Comparison of ENCODE assay signal across 8 cellular contexts in the genomic region with DNA sequence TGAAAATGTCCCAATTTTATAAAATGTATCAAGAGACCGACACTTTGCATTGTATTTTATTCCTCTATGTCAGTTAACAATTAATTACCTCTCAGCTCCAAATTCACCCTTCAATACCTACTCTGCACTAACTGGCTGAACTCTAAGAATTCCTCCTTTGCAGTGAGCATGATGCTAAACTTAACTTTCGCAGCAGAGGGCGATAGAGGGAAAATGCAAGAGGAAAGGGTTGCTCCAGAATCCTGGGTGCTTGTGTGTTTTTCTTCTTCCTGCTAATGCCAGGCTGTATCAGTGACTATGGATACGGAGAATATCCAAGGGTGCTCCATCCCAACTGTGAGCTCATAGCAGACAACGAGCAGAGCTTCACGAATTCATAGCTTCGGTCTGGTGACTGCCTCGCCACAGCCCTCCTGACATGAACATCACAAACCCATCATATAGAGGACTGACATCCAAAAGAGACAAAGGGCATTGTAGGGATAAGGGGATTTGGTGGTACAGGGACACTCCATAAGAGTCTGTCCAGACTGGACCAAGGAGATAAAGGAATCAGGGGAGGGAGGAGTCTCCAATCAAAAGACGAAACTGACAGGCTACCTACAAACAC.
DNase-seq lines count a peak whose midpoint lies in the region; ATAC-seq and TF ChIP-seq lines count a peak whose summit lies in the region.

No MANE protein-coding gene starts in this region.

- no peak overlapping the region for H2AFZ ChIP-seq in OCI-LY1 (ENCODE audit: low read length)

- DNase-seq in AG08396 (ENCODE audit: low spot score) (peak; percentile 16), nephron progenitor cell (peak; percentile 26), medulla oblongata (ENCODE audit: extremely low spot score) (no peak), NCI-H446 treated with DMSO at 0.1 percent for 48 hours (lab: John Stamatoyannopoulos, UW) (no peak)
- peak; percentile 6 for DNase-seq in central memory CD4-positive, alpha-beta T cell

- H4K20me1 ChIP-seq in OCI-LY1 (ENCODE audit: insufficient read depth, low read length), result no peaks in the 10 kb centered on the region

- H3K9me3 Mint-ChIP-seq in nephron progenitor cell, result peaks cover 25% of the 10 kb centered on the region

- peak; percentile 55 for TF ChIP-seq CTCF in GM12874 (IDR thresholded peaks at IDR 0.05; ENCODE audit: insufficient read depth, low read depth, low read length)
- peak; percentile 54; the same call in 1 of the 2 replicates for TF ChIP-seq CTCF in OCI-LY1 (IDR thresholded peaks at IDR 0.05; ENCODE audit: low read length)
- TF ChIP-seq CTCF in nephron progenitor cell (IDR thresholded peaks at IDR 0.05), result peak; percentile 30

- peak overlapping the region; percentile 52 for H3K27ac Mint-ChIP-seq in nephron progenitor cell

- no peak overlapping the region for H3K4me3 ChIP-seq in OCI-LY1 (ENCODE audit: low read depth, low read length, poor library complexity, severe bottlenecking)

- H3K27ac ChIP-seq in OCI-LY1 (ENCODE audit: low read depth, low read length, poor library complexity, severe bottlenecking), result no peak overlapping the region

- H3K9me2 ChIP-seq in OCI-LY1 (ENCODE audit: low read depth, low read length), result no peaks in the 10 kb centered on the region

- H3K36me3 ChIP-seq in OCI-LY1 (ENCODE audit: insufficient read depth, low read length), result no peaks in the 10 kb centered on the region

- no peaks in the 10 kb centered on the region for H3K4me1 ChIP-seq in OCI-LY1 (ENCODE audit: insufficient read depth, low read length, severe bottlenecking)

- H3K4me2 ChIP-seq in OCI-LY1 (ENCODE audit: low read length), result no peak overlapping the region

- no peak overlapping the region for H3K9ac ChIP-seq in OCI-LY1 (ENCODE audit: low read length)

- H3K27me3 Mint-ChIP-seq in nephron progenitor cell (ENCODE audit: low read depth, poor library complexity), result peaks cover 3% of the 10 kb centered on the region

- H3K79me2 ChIP-seq in OCI-LY1 (ENCODE audit: insufficient read depth, low read length), result no peaks in the 10 kb centered on the region

- no peaks in the 10 kb centered on the region for H3F3A ChIP-seq in OCI-LY1 (ENCODE audit: insufficient read depth, low read length)

- no peak overlapping the region for H3K4me3 Mint-ChIP-seq in nephron progenitor cell

- peaks cover 23% of the 10 kb centered on the region for H3K36me3 Mint-ChIP-seq in nephron progenitor cell (ENCODE audit: low read depth)

- ATAC-seq in GM21786 (IDR thresholded peaks at IDR 0.05; ENCODE audit: unreplicated experiment), result no peak

- no peaks in the 10 kb centered on the region for H3K9me3 ChIP-seq in OCI-LY1 (ENCODE audit: low read length)

- H3K27me3 ChIP-seq in OCI-LY1 (ENCODE audit: insufficient read depth, low read length), result no peaks in the 10 kb centered on the region

- H3K4me1 Mint-ChIP-seq in nephron progenitor cell, result peaks cover 8% of the 10 kb centered on the region

Comparison
In these comparisons a context has a peak if more than half of its experiments do, and no peak if none do; other contexts are left out.
1. DNase-seq: peak in AG08396 (single experiment), central memory CD4-positive, alpha-beta T cell (single experiment) and nephron progenitor cell (single experiment); none in medulla oblongata (single experiment) and NCI-H446 treated with DMSO at 0.1 percent for 48 hours (single experiment).
2. Peak in every context shown above with its lines, with median percentiles within 50 percentile points of each other: CTCF ChIP-seq.